In genomic region chrX:74421181-74422028, GRCh38 we compare ENCODE assay signal across 8 cellular contexts. TPM values are rescaled to one million over a fixed set of nuclear protein-coding genes. Genes with fewer than 3 reads are reported as not detected.
DNase-seq lines count a peak whose midpoint lies in the region; ATAC-seq, FAIRE-seq and TF ChIP-seq lines count a peak whose summit lies in the region.

Gene SLC16A2, plus strand, starts transcription at chrX:74421493. Its CDS starts 145 bp downstream, at chrX:74421638.

- FAIRE-seq in endothelial cell of umbilical vein (lab: Jason Lieb, UNC) = peak; percentile 74

- no peak within 1 kb of the TSS for H3K27ac Mint-ChIP-seq in activated CD8-positive, alpha-beta memory T cell treated with anti-CD3 and anti-CD28 coated beads, Interleukin-2, amount 10 ng/mL, durations not matched to agents 7 days and 5 days
- peak within 1 kb of the TSS; percentile 47 for H3K27ac Mint-ChIP-seq in stimulated activated naive B cell treated with anti-CD40 and anti-IgM and Interleukin-4, amounts not matched to agents 10 μg/mL and 1 μg/mL and 100 μg/mL, for 72 hours

- H3K4ac ChIP-seq in mesenchymal stem cell (ENCODE audit: low read depth in 1 of 2, low read length in 2 of 2) = peak within 1 kb of the TSS; percentile 67 to 75

- peak; percentile 42 for ATAC-seq in activated CD8-positive, alpha-beta memory T cell treated with anti-CD3 and anti-CD28 coated beads, Interleukin-2, amount 10 ng/mL, durations not matched to agents 7 days and 5 days
- ATAC-seq in stimulated activated naive B cell treated with anti-CD40 and anti-IgM and Interleukin-4, amounts not matched to agents 10 μg/mL and 1 μg/mL and 100 μg/mL, for 72 hours (replicated peaks) = peak; percentile 64 to 67
- ATAC-seq in HG03135 (IDR thresholded peaks at IDR 0.05; ENCODE audit: unreplicated experiment) = no peak

- H2BK5ac ChIP-seq in mesenchymal stem cell (ENCODE audit: low read depth, low read length, poor library complexity, severe bottlenecking) = peak within 1 kb of the TSS; percentile 81

- peak within 1 kb of the TSS in 1 of 2 experiments; percentile 89 for H3K23ac ChIP-seq in mesenchymal stem cell (ENCODE audit: low read length in 2 of 2)

- peak within 1 kb of the TSS in 1 of 2 experiments; percentile 77 for H2BK12ac ChIP-seq in mesenchymal stem cell (ENCODE audit: low read length in 2 of 2)

- no peaks in the 10 kb centered on the region for H3K9me3 ChIP-seq in endothelial cell of umbilical vein (replicated peaks; ENCODE audit: control insufficient read depth, insufficient read depth, low read length)
- H3K9me3 ChIP-seq in mesenchymal stem cell (ENCODE audit: control insufficient read depth, low read length) = no peaks in the 10 kb centered on the region

- no peaks in the 10 kb centered on the region for H4K20me1 ChIP-seq in endothelial cell of umbilical vein (replicated peaks; ENCODE audit: control insufficient read depth, extremely low read depth, insufficient read depth, low read length)

- no peaks in the 10 kb centered on the region for H3K9me3 Mint-ChIP-seq in activated CD8-positive, alpha-beta memory T cell treated with anti-CD3 and anti-CD28 coated beads, Interleukin-2, amount 10 ng/mL, durations not matched to agents 7 days and 5 days (ENCODE audit: low read depth)
- H3K9me3 Mint-ChIP-seq in stimulated activated naive B cell treated with anti-CD40 and anti-IgM and Interleukin-4, amounts not matched to agents 10 μg/mL and 1 μg/mL and 100 μg/mL, for 72 hours = no peaks in the 10 kb centered on the region

- WGBS in mesenchymal stem cell = 2% methylated on average over 26 of the region's 55 CpGs

- no peaks in the 10 kb centered on the region for H3K9me1 ChIP-seq in endothelial cell of umbilical vein (replicated peaks; ENCODE audit: control insufficient read depth, extremely low read depth, insufficient read depth, low read length)

- H3K18ac ChIP-seq in mesenchymal stem cell (ENCODE audit: low read depth in 1 of 2, low read length in 2 of 2) = peak within 1 kb of the TSS; percentile 83 to 92

- peaks cover 7% of the 10 kb centered on the region for H3K4me1 Mint-ChIP-seq in activated CD8-positive, alpha-beta memory T cell treated with anti-CD3 and anti-CD28 coated beads, Interleukin-2, amount 10 ng/mL, durations not matched to agents 7 days and 5 days
- H3K4me1 Mint-ChIP-seq in stimulated activated naive B cell treated with anti-CD40 and anti-IgM and Interleukin-4, amounts not matched to agents 10 μg/mL and 1 μg/mL and 100 μg/mL, for 72 hours = peaks cover 9 to 20% of the 10 kb centered on the region in 2 donors

- peaks cover 9% of the 10 kb centered on the region for H3K79me1 ChIP-seq in mesenchymal stem cell (replicated peaks; ENCODE audit: low read length, poor library complexity, severe bottlenecking)

- H3K27me3 Mint-ChIP-seq in activated CD8-positive, alpha-beta memory T cell treated with anti-CD3 and anti-CD28 coated beads, Interleukin-2, amount 10 ng/mL, durations not matched to agents 7 days and 5 days = peaks cover 46% of the 10 kb centered on the region
- peaks cover 44 to 45% of the 10 kb centered on the region in 2 donors for H3K27me3 Mint-ChIP-seq in stimulated activated naive B cell treated with anti-CD40 and anti-IgM and Interleukin-4, amounts not matched to agents 10 μg/mL and 1 μg/mL and 100 μg/mL, for 72 hours

- intact Hi-C loops in endothelial cell of umbilical vein (cut with micrococcal nuclease) = loop anchor here (1.0 to 2.0 kb wide), 3 partner anchors 39 to 129 kb away; no protein-coding TSS in a partner anchor

- H3K9ac ChIP-seq in endothelial cell of umbilical vein (replicated peaks; ENCODE audit: extremely low read depth, insufficient read depth, low read length) = peak within 1 kb of the TSS; percentile 42
- peak within 1 kb of the TSS; percentile 87 for H3K9ac ChIP-seq in mesenchymal stem cell (ENCODE audit: low read length)

- H3K14ac ChIP-seq in mesenchymal stem cell (ENCODE audit: low read length in 2 of 2) = peak within 1 kb of the TSS in 1 of 2 experiments; percentile 97

- peak within 1 kb of the TSS; percentile 89 for H2BK15ac ChIP-seq in mesenchymal stem cell (ENCODE audit: low read depth, poor library complexity, severe bottlenecking)

- no peak for TF ChIP-seq CTCF in endothelial cell of umbilical vein (IDR thresholded peaks at IDR 0.05; ENCODE audit: extremely low read depth in 1 of 2, insufficient read depth in 1 of 2, low read depth in 1 of 2, low read length in 2 of 2)

- peak within 1 kb of the TSS; percentile 97 for H2BK120ac ChIP-seq in mesenchymal stem cell (ENCODE audit: low read depth, low read length)

- H3K4me3 ChIP-seq in endothelial cell of umbilical vein (replicated peaks in 1 of 3; ENCODE audit: insufficient read depth in 1 of 3, low read depth in 1 of 3, low read length in 3 of 3) (peak within 1 kb of the TSS; percentile 29 to 44 (median 43)), mesenchymal stem cell (ENCODE audit: insufficient read depth in 1 of 2, low read depth in 1 of 2, low read length in 2 of 2) (peak within 1 kb of the TSS; percentile 62 to 83)

- no peak for TF ChIP-seq POLR2A in endothelial cell of umbilical vein (IDR thresholded peaks at IDR 0.05; ENCODE audit: low read depth, low read length)

- H2AFZ ChIP-seq in endothelial cell of umbilical vein (ENCODE audit: low read depth, low read length) = peak within 1 kb of the TSS; percentile 89
- H2AFZ ChIP-seq in mesenchymal stem cell (ENCODE audit: low read depth, low read length) = peak within 1 kb of the TSS; percentile 74

- H3K36me3 ChIP-seq in endothelial cell of umbilical vein (ENCODE audit: control insufficient read depth in 2 of 2, extremely low read depth in 1 of 2, insufficient read depth in 2 of 2, low read length in 2 of 2) (no peaks in the 10 kb centered on the region), mesenchymal stem cell (ENCODE audit: control insufficient read depth in 1 of 2, insufficient read depth in 2 of 2, low read depth in 1 of 2, low read length in 2 of 2) (no peaks in the 10 kb centered on the region)

- H3K36me3 Mint-ChIP-seq in activated CD8-positive, alpha-beta memory T cell treated with anti-CD3 and anti-CD28 coated beads, Interleukin-2, amount 10 ng/mL, durations not matched to agents 7 days and 5 days = no peaks in the 10 kb centered on the region
- H3K36me3 Mint-ChIP-seq in stimulated activated naive B cell treated with anti-CD40 and anti-IgM and Interleukin-4, amounts not matched to agents 10 μg/mL and 1 μg/mL and 100 μg/mL, for 72 hours = peaks cover 0 to 4% of the 10 kb centered on the region in 2 donors

- no TSS peak for BruUV-seq in endothelial cell of umbilical vein (replicated peaks; lab: Mats Ljungman, UMichigan)

- H4K91ac ChIP-seq in mesenchymal stem cell (ENCODE audit: low read length) = peak within 1 kb of the TSS; percentile 70

- peak within 1 kb of the TSS; percentile 38 for H4K8ac ChIP-seq in mesenchymal stem cell (ENCODE audit: low read length)

- CTCF ChIA-PET in activated CD8-positive, alpha-beta memory T cell treated with anti-CD3 and anti-CD28 coated beads, Interleukin-2, amount 10 ng/mL, durations not matched to agents 7 days and 5 days (lab: Charles Lee) = interaction anchor here (1.4 kb wide), 1 partner anchor 123 kb away, joined by 4 read pairs; no protein-coding TSS in a partner anchor
- CTCF ChIA-PET in endothelial cell of umbilical vein (lab: Charles Lee) = no interaction called here

- no peaks in the 10 kb centered on the region for H3K4me1 ChIP-seq in endothelial cell of umbilical vein (ENCODE audit: control insufficient read depth, extremely low read depth, insufficient read depth, low read length)
- H3K4me1 ChIP-seq in mesenchymal stem cell (ENCODE audit: control insufficient read depth, insufficient read depth, low read depth, low read length) = peaks cover 8% of the 10 kb centered on the region

- peak; percentile 33 for DNase-seq in NCI-H146 (lab: John Stamatoyannopoulos, UW)
- DNase-seq in NCI-H146 treated with DMSO at 0.1 percent for 48 hours (lab: John Stamatoyannopoulos, UW; ENCODE audit: unreplicated experiment) = no peak
- peak; percentile 69 for DNase-seq in NCI-H2171 (lab: John Stamatoyannopoulos, UW)
- DNase-seq in activated CD8-positive, alpha-beta memory T cell treated with anti-CD3 and anti-CD28 coated beads, Interleukin-2, amount 10 ng/mL, durations not matched to agents 7 days and 5 days = peak; percentile 39
- DNase-seq in endothelial cell of umbilical vein (ENCODE audit: low read depth, low spot score) = peak; percentile 48
- DNase-seq in mesenchymal stem cell = peak; percentile 89
- no peak for DNase-seq in stimulated activated naive B cell treated with anti-CD40 and anti-IgM and Interleukin-4, amounts not matched to agents 10 μg/mL and 1 μg/mL and 100 μg/mL, for 72 hours

- no peaks in the 10 kb centered on the region for H3K79me2 ChIP-seq in endothelial cell of umbilical vein (ENCODE audit: control insufficient read depth, insufficient read depth, low read length)

- H2AK5ac ChIP-seq in mesenchymal stem cell (ENCODE audit: low read length, severe bottlenecking) = no peak within 1 kb of the TSS

- dilution Hi-C loops in endothelial cell of umbilical vein (cut with MboI; ENCODE audit: extremely low pct_ligation_motif_present, low sequenced_read_pairs) = no loop called here

- POLR2A ChIA-PET in endothelial cell of umbilical vein (lab: Charles Lee) = no interaction called here

- H3K4me2 ChIP-seq in endothelial cell of umbilical vein (ENCODE audit: insufficient read depth, low read length) (peak within 1 kb of the TSS; percentile 58), mesenchymal stem cell (ENCODE audit: low read length, poor library complexity, severe bottlenecking) (peak within 1 kb of the TSS; percentile 92)

- H3K27ac ChIP-seq in endothelial cell of umbilical vein (ENCODE audit: insufficient read depth, low read depth, low read length) = no peak within 1 kb of the TSS
- peak within 1 kb of the TSS; percentile 97 for H3K27ac ChIP-seq in mesenchymal stem cell (ENCODE audit: low read length, poor library complexity, severe bottlenecking)

- H3K4me3 Mint-ChIP-seq in activated CD8-positive, alpha-beta memory T cell treated with anti-CD3 and anti-CD28 coated beads, Interleukin-2, amount 10 ng/mL, durations not matched to agents 7 days and 5 days = peak within 1 kb of the TSS; percentile 48
- H3K4me3 Mint-ChIP-seq in stimulated activated naive B cell treated with anti-CD40 and anti-IgM and Interleukin-4, amounts not matched to agents 10 μg/mL and 1 μg/mL and 100 μg/mL, for 72 hours = peak within 1 kb of the TSS; percentile 83 to 86

- no peaks in the 10 kb centered on the region for H3K27me3 ChIP-seq in endothelial cell of umbilical vein (ENCODE audit: control insufficient read depth in 2 of 2, insufficient read depth in 2 of 2, low read length in 2 of 2)
- peaks cover 0 to 3% of the 10 kb centered on the region in 2 experiments for H3K27me3 ChIP-seq in mesenchymal stem cell (ENCODE audit: control insufficient read depth in 1 of 2, insufficient read depth in 1 of 2, low read length in 2 of 2)

RNA-seq across cellular contexts. Expression of gene SLC16A2, which starts in this region (rescaled TPM):
- total RNA-seq in activated CD8-positive, alpha-beta memory T cell treated with anti-CD3 and anti-CD28 coated beads, Interleukin-2, amount 10 ng/mL, durations not matched to agents 7 days and 5 days = under 1 TPM in 1 of 2 experiments, not detected in 1; 0.12 TPM
- total RNA-seq in endothelial cell of umbilical vein = 3.1 and 3.3 TPM in 2 replicates
- polyA plus RNA-seq in endothelial cell of umbilical vein = 3.6 and 3.9 TPM in 2 replicates
- 2.1 and 2.4 TPM in 2 replicates for polyA plus RNA-seq in endothelial cell of umbilical vein (2011; cell fraction: cytosol; rRNA removed)
- 5.0 and 6.2 TPM in 2 replicates for polyA plus RNA-seq in endothelial cell of umbilical vein (2011; cell fraction: nucleus; rRNA removed)
- polyA plus RNA-seq in endothelial cell of umbilical vein (2012) = 0.83 and 2.0 TPM in 2 replicates
- polyA minus RNA-seq in endothelial cell of umbilical vein = 5.3 and 6.0 TPM in 2 replicates
- not detected for polyA minus RNA-seq in endothelial cell of umbilical vein (2011; cell fraction: cytosol; rRNA and poly(A)+ RNA removed)
- polyA minus RNA-seq in endothelial cell of umbilical vein (2011; cell fraction: nucleus; rRNA and poly(A)+ RNA removed) = 2.2 and 2.5 TPM in 2 replicates
- polyA plus RNA-seq in mesenchymal stem cell (2013, experiment 1 of 2) = 16.1 TPM
- polyA plus RNA-seq in mesenchymal stem cell (2013, experiment 2 of 2) = 15.5 TPM

Comparison
In these comparisons a context has a peak if more than half of its experiments do, and no peak if none do; other contexts are left out.
1. DNase-seq: peak in NCI-H146 (single experiment), NCI-H2171 (single experiment), endothelial cell of umbilical vein (single experiment) and mesenchymal stem cell (single experiment); none in NCI-H146 treated with DMSO at 0.1 percent for 48 hours (single experiment) and stimulated activated naive B cell treated with anti-CD40 and anti-IgM and Interleukin-4, amounts not matched to agents 10 μg/mL and 1 μg/mL and 100 μg/mL, for 72 hours (single experiment).
2. Peak in DNase-seq and ATAC-seq in activated CD8-positive, alpha-beta memory T cell treated with anti-CD3 and anti-CD28 coated beads, Interleukin-2, amount 10 ng/mL, durations not matched to agents 7 days and 5 days; RNA of the gene not detected or under 1 TPM.